8 cellular contexts compared by ENCODE assay signal in the genomic region with DNA sequence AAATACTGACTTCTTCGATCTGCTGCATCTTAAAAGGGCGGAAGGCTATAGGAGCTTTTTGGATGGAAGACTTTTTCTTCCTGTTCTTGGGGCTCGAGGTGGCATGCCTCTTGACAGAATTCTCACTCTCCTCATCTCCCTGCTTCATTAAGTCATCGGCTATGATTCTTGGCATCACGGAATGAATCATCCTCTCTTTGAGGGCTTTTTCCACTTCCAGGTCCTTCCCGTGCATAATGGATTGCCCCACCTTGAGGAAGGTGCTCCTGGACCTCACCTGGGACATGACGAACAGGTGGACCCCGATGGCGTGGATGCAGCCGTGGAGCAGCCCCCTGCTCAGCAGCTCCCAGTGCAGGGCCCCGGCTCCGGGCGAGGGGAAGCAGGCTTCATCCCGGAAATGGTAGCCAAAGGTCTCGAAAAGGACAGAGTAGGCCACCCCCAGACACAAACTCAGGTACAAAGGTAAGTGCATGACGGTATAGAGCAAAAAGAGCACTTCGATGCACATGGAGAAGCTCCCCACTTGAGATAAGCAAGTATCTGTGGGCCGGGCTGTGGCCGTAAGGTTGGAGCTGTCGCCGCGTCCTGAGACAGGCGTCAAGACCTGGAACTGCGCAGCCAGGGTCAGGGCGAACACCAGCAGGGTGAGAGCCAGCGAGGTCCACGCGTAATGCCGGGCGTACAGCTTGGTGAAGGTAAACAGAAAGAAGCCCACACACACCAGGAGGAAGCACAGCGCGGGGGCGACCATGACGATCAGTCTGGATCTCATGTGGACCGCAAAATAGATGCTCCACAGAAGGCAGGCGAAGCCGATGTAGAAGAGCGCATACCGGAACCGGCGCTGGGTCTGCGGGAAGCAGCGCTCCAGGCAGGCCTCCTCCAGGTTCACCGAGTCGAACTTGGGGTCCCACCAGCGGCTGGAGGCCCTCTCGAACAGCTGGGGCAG. TPM values are rescaled to one million over a fixed set of nuclear protein-coding genes. Genes with fewer than 3 reads are reported as not detected.
A peak's percentile ranks its signal among the peaks of the same experiment; 100 is the strongest.
DNase-seq lines count a peak whose midpoint lies in the region; ATAC-seq and TF ChIP-seq lines count a peak whose summit lies in the region.
"Had no signal": no experiment of that assay in that cellular context is flagged by ENCODE, and none has a peak within 500 bp of the region (broad histone marks: within the 10 kb centered on the region; RNA-seq: fewer than 3 reads in every experiment).

No MANE protein-coding gene starts in this region.

- H3K4me3 Mint-ChIP-seq in activated T-helper 17 cell treated with anti-CD3 and anti-CD28 coated beads, Interleukin-2, amount 50 U/mL, for 72 hours: peak overlapping the region; percentile 71
- H3K4me3 Mint-ChIP-seq in stimulated activated memory B cell treated with anti-CD40 and anti-IgM and Interleukin-4, amounts not matched to agents 10 μg/mL and 1 μg/mL and 100 μg/mL, for 72 hours: peak overlapping the region; percentile 78

- no peak for DNase-seq in HL-60 (ENCODE audit: low read depth in 1 of 2, low spot score in 1 of 2)
- DNase-seq in NCI-H1930 (lab: John Stamatoyannopoulos, UW): no peak
- no peak for DNase-seq in NCI-H1436 treated with DMSO at 0.1 percent for 48 hours (lab: John Stamatoyannopoulos, UW)
- DNase-seq in AML-193 (lab: John Stamatoyannopoulos, UW): no peak
- DNase-seq: NCI-H774 had no signal

- H3K27ac ChIP-seq in HL-60 (replicated peaks): no peak overlapping the region

- peak overlapping the region; percentile 56; the same call in 1 of the 2 replicates for H3K4me3 ChIP-seq in HL-60 (replicated peaks; ENCODE audit: insufficient read depth, low read length)
- H3K4me3 ChIP-seq in iPS-18c (ENCODE audit: insufficient read depth, low read depth, low read length): peak overlapping the region; percentile 78

- peaks cover 46% of the 10 kb centered on the region for H3K4me1 Mint-ChIP-seq in activated T-helper 17 cell treated with anti-CD3 and anti-CD28 coated beads, Interleukin-2, amount 50 U/mL, for 72 hours
- H3K4me1 Mint-ChIP-seq in stimulated activated memory B cell treated with anti-CD40 and anti-IgM and Interleukin-4, amounts not matched to agents 10 μg/mL and 1 μg/mL and 100 μg/mL, for 72 hours: peaks cover 32% of the 10 kb centered on the region

- peaks cover 3% of the 10 kb centered on the region for H3K27me3 Mint-ChIP-seq in activated T-helper 17 cell treated with anti-CD3 and anti-CD28 coated beads, Interleukin-2, amount 50 U/mL, for 72 hours
- H3K27me3 Mint-ChIP-seq in stimulated activated memory B cell treated with anti-CD40 and anti-IgM and Interleukin-4, amounts not matched to agents 10 μg/mL and 1 μg/mL and 100 μg/mL, for 72 hours: peaks cover 16% of the 10 kb centered on the region

- H3K9me3 ChIP-seq in iPS-18c (ENCODE audit: control insufficient read depth, insufficient read depth, low read length): no peaks in the 10 kb centered on the region

- H3K27ac Mint-ChIP-seq in activated T-helper 17 cell treated with anti-CD3 and anti-CD28 coated beads, Interleukin-2, amount 50 U/mL, for 72 hours: peak overlapping the region; percentile 25
- no peak overlapping the region for H3K27ac Mint-ChIP-seq in stimulated activated memory B cell treated with anti-CD40 and anti-IgM and Interleukin-4, amounts not matched to agents 10 μg/mL and 1 μg/mL and 100 μg/mL, for 72 hours

- TF ChIP-seq CTCF in HL-60 (IDR thresholded peaks at IDR 0.05; ENCODE audit: insufficient read depth, low read length): no peak

- H3K36me3 Mint-ChIP-seq in activated T-helper 17 cell treated with anti-CD3 and anti-CD28 coated beads, Interleukin-2, amount 50 U/mL, for 72 hours (ENCODE audit: low read depth): peaks cover 17% of the 10 kb centered on the region
- H3K36me3 Mint-ChIP-seq in stimulated activated memory B cell treated with anti-CD40 and anti-IgM and Interleukin-4, amounts not matched to agents 10 μg/mL and 1 μg/mL and 100 μg/mL, for 72 hours: no peaks in the 10 kb centered on the region

- no peaks in the 10 kb centered on the region for H3K27me3 ChIP-seq in HL-60 (ENCODE audit: insufficient read depth, poor library complexity, severe bottlenecking)

- H3K9me3 Mint-ChIP-seq in activated T-helper 17 cell treated with anti-CD3 and anti-CD28 coated beads, Interleukin-2, amount 50 U/mL, for 72 hours: no peaks in the 10 kb centered on the region
- no peaks in the 10 kb centered on the region for H3K9me3 Mint-ChIP-seq in stimulated activated memory B cell treated with anti-CD40 and anti-IgM and Interleukin-4, amounts not matched to agents 10 μg/mL and 1 μg/mL and 100 μg/mL, for 72 hours

- no peak for ATAC-seq in activated T-helper 17 cell treated with anti-CD3 and anti-CD28 coated beads, Interleukin-2, amount 50 U/mL, for 72 hours (replicated peaks)
- ATAC-seq in stimulated activated memory B cell treated with anti-CD40 and anti-IgM and Interleukin-4, amounts not matched to agents 10 μg/mL and 1 μg/mL and 100 μg/mL, for 72 hours: no peak

RNA-seq across cellular contexts. Expression of gene ADCY9, which starts 1.7 kb away (rescaled TPM):
- total RNA-seq in activated T-helper 17 cell treated with anti-CD3 and anti-CD28 coated beads, Interleukin-2, amount 50 U/mL, for 72 hours: 1 to 10 TPM; 4.1 to 9.4 TPM
